Comparison of ENCODE assay signal across 8 cellular contexts in the genomic region with DNA sequence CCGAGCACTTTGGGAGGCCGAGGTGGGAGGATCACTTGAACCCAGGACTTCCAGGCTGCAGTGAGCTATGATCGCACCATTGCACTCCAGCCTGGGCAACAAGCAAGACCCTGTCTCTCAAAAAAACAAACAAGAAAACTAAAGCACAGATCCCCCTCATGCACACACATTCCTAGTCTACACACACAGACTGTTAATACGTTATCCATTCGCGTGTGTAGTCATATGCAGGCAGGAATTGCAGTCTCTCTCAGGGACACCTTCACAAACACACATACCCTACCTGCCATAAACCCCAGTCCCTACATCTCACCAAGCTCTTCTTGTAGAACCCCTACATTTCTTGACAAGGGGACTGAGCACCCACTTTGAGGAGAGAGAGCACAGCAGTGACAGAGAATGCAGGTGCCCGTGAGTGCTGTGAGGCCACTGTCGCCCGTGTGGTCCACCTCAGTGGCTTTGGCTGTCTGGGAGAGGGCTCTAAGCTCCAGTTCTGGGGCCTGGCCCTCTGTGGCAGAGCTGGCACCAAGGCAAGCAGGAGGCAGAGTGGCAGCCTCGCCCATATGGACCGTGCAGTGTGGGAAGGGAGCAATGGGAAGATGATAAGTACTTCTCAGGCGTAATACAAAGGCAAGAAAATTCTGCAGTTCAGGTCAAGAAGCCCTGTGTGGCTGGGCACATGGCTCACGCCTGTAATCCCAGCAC. TPM values are rescaled to one million over a fixed set of nuclear protein-coding genes. Genes with fewer than 3 reads are reported as not detected.
DNase-seq lines count a peak whose midpoint lies in the region; ATAC-seq, FAIRE-seq and TF ChIP-seq lines count a peak whose summit lies in the region.

No MANE protein-coding gene starts in this region.

- no peak for FAIRE-seq in frontal cortex (lab: Jason Lieb, UNC)

- H3K9me3 Mint-ChIP-seq in WTC11 = peaks cover 5% of the 10 kb centered on the region

- no peaks in the 10 kb centered on the region for H3K9me3 ChIP-seq in skeletal muscle satellite cell (replicated peaks; ENCODE audit: low read length)
- no peaks in the 10 kb centered on the region for H3K9me3 ChIP-seq in upper lobe of left lung

- CTCF ChIA-PET in WTC11 (lab: Charles Lee) = interaction anchor here (0.5 to 2.3 kb wide), 63 partner anchors 9 to 645 kb away, joined by 3 to 68 read pairs (median 5); a partner anchor contains a TSS

- H3K4me3 ChIP-seq in fibroblast of mammary gland (ENCODE audit: control insufficient read depth, low read depth, low read length) (peak overlapping the region; percentile 91), skeletal muscle satellite cell (ENCODE audit: low read length) (no peak overlapping the region), upper lobe of left lung (peak overlapping the region in 2 of 4 donors; percentile 63 to 76)

- DNase-seq in activated T-cell treated with anti-CD3 and anti-CD28 coated beads, Interleukin-2, amount 50 U/mL, for 1 hour = peak; percentile 27
- DNase-seq in activated T-cell treated with anti-CD3 and anti-CD28 coated beads for 4 hours = no peak
- DNase-seq in WTC11 (ENCODE audit: low spot score) = no peak
- no peak for DNase-seq in fibroblast of mammary gland (ENCODE audit: low read depth)
- DNase-seq in OCI-M1 (lab: John Stamatoyannopoulos, UW) = no peak
- no peak for DNase-seq in upper lobe of left lung
- no peak for DNase-seq in frontal cortex (ENCODE audit: low spot score in 2 of 2)

- H3K27me3 Mint-ChIP-seq in WTC11 (ENCODE audit: low read depth) = peaks cover 18% of the 10 kb centered on the region

- H3K4me1 ChIP-seq in skeletal muscle satellite cell (ENCODE audit: control insufficient read depth, insufficient read depth, low read length) (peaks cover 21% of the 10 kb centered on the region), upper lobe of left lung (peaks cover 12 to 30% (median 19%) of the 10 kb centered on the region in 4 donors)

- 78 to 87% methylated on average over 13 of the region's 13 CpGs for WGBS in upper lobe of left lung, 2 donors

- H3K27me3 ChIP-seq in skeletal muscle satellite cell (ENCODE audit: control insufficient read depth, insufficient read depth, low read length) (no peaks in the 10 kb centered on the region), upper lobe of left lung (no peaks in the 10 kb centered on the region)

- H3K4me3 Mint-ChIP-seq in WTC11 = peak overlapping the region; percentile 81

- peak overlapping the region; percentile 21; the same call in 1 of the 2 replicates for H3K27ac Mint-ChIP-seq in WTC11

- H3K4me2 ChIP-seq in skeletal muscle satellite cell (ENCODE audit: low read length) = peak overlapping the region; percentile 99

- H3K9ac ChIP-seq in skeletal muscle satellite cell (ENCODE audit: low read depth, low read length) = peak overlapping the region; percentile 87

- 0 out of 2 replicates have a peak, but pooled peaks cover 3% of the 10 kb centered on the region for H3K36me3 Mint-ChIP-seq in WTC11

- TF ChIP-seq POLR2A in upper lobe of left lung (IDR thresholded peaks at IDR 0.05) = no peak

- no peak for TF ChIP-seq EP300 in upper lobe of left lung (IDR thresholded peaks at IDR 0.05)

- H3K36me3 ChIP-seq in skeletal muscle satellite cell (ENCODE audit: insufficient read depth, low read length) (peaks cover 3% of the 10 kb centered on the region), upper lobe of left lung (peaks cover 0 to 18% (median 3%) of the 10 kb centered on the region in 4 donors)

- POLR2A ChIA-PET in WTC11 (lab: Charles Lee) = interaction anchor here (0.7 to 1.5 kb wide), 2 partner anchors 15 to 246 kb away, joined by 3 to 5 read pairs; no protein-coding TSS in a partner anchor

- TF ChIP-seq CTCF in WTC11 (IDR thresholded peaks at IDR 0.05) (no peak), fibroblast of mammary gland (conservative IDR thresholded peaks at IDR 0.05; ENCODE audit: control insufficient read depth, insufficient read depth, low read depth, low read length) (no peak), upper lobe of left lung (IDR thresholded peaks at IDR 0.05) (no peak)

- H3K27ac ChIP-seq in upper lobe of left lung = peak overlapping the region in 1 of 4 donors; percentile 86

- ATAC-seq in WTC11 (no peak), upper lobe of left lung (ENCODE audit: low FRiP score in 2 of 2) (no peak)

- H3K4me1 Mint-ChIP-seq in WTC11 = peaks cover 19% of the 10 kb centered on the region

TF ChIP-seq in WTC11, 78 proteins besides CTCF, POLR2A, EP300 and RAD21:
- TF ChIP-seq ZNF121 (CRISPR knock-in tag; IDR thresholded peaks at IDR 0.05) (0 out of 2 replicates have a peak, but pooled peaks have one; percentile 28), NFE2L1 (CRISPR knock-in tag; IDR thresholded peaks at IDR 0.05) (no peak), EMX1 (CRISPR knock-in tag; IDR thresholded peaks at IDR 0.05) (no peak)
- TF ChIP-seq, protein P1, sequence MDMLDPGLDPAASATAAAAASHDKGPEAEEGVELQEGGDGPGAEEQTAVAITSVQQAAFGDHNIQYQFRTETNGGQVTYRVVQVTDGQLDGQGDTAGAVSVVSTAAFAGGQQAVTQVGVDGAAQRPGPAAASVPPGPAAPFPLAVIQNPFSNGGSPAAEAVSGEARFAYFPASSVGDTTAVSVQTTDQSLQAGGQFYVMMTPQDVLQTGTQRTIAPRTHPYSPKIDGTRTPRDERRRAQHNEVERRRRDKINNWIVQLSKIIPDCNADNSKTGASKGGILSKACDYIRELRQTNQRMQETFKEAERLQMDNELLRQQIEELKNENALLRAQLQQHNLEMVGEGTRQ (CRISPR knock-in tag; IDR thresholded peaks at IDR 0.05) = no peak
- TF ChIP-seq, protein P2, sequence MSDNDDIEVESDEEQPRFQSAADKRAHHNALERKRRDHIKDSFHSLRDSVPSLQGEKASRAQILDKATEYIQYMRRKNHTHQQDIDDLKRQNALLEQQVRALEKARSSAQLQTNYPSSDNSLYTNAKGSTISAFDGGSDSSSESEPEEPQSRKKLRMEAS (CRISPR knock-in tag; IDR thresholded peaks at IDR 0.05) = no peak
- TF ChIP-seq, protein P3, sequence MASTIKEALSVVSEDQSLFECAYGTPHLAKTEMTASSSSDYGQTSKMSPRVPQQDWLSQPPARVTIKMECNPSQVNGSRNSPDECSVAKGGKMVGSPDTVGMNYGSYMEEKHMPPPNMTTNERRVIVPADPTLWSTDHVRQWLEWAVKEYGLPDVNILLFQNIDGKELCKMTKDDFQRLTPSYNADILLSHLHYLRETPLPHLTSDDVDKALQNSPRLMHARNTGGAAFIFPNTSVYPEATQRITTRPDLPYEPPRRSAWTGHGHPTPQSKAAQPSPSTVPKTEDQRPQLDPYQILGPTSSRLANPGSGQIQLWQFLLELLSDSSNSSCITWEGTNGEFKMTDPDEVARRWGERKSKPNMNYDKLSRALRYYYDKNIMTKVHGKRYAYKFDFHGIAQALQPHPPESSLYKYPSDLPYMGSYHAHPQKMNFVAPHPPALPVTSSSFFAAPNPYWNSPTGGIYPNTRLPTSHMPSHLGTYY (CRISPR knock-in tag; IDR thresholded peaks at IDR 0.05) = no peak

RNA-seq across cellular contexts. Expression of a gene that starts 34.2 kb away (rescaled TPM):
- total RNA-seq in WTC11 (2021) = 16.0 to 19.4 TPM (median 18.4 TPM) in 3 replicates
- total RNA-seq in skeletal muscle satellite cell (2012; rRNA removed) = 7.4 and 24.5 TPM in 2 replicates
- total RNA-seq in upper lobe of left lung = 10 to 100 TPM in 4 of 6 donors, 1 to 10 TPM in 2; 7.3 to 28.1 (median 12.1) TPM
- 34.6 TPM for total RNA-seq in frontal cortex

RNA-seq across cellular contexts. Expression of a gene that starts 59.0 kb away (rescaled TPM):
- total RNA-seq in WTC11 (2021) (2.0 to 4.6 TPM (median 3.7 TPM) in 3 replicates), upper lobe of left lung (10 to 100 TPM; 33.6 to 93.2 (median 54.3) TPM), frontal cortex (3.3 TPM)
- 1.8 and 3.5 TPM in 2 replicates for total RNA-seq in skeletal muscle satellite cell (2012; rRNA removed)
